ENCODE assay signal across 23 cellular contexts in the genomic region with DNA sequence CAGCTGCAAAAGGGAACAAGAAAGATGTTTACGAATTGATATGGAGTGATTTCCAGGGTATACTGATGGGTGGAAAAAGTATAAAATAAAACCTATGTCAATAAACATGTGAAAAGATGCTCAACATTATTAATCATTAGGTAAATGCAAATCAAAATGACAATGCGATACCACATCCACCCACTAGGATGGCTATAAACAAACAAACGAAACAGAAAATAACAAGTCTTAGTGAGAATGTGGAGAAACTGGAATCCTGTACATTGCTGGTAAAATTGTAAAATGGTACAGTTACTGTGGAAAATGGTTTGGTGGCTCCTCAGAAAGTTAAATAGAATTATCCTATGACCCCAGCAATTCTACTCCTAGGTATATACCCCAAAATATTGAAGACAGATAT. TPM values are rescaled to one million over a fixed set of nuclear protein-coding genes. Genes with fewer than 3 reads are reported as not detected.
DNase-seq lines count a peak whose midpoint lies in the region; TF ChIP-seq lines count a peak whose summit lies in the region.
"Had no signal": no experiment of that assay in that cellular context is flagged by ENCODE, and none has a peak within 500 bp of the region (broad histone marks: within the 10 kb centered on the region; RNA-seq: fewer than 3 reads in every experiment).

No MANE protein-coding gene starts in this region.

- no peaks in the 10 kb centered on the region for H3K36me3 Mint-ChIP-seq in progenitor cell of endocrine pancreas (ENCODE audit: insufficient read depth)
- H3K36me3 Mint-ChIP-seq in activated T-cell treated with anti-CD3 and anti-CD28 coated beads, Interleukin-2, amount 50 U/mL, for 24 hours (ENCODE audit: low read depth), result no peaks in the 10 kb centered on the region
- H3K36me3 Mint-ChIP-seq: activated CD4-positive, alpha-beta memory T cell treated with anti-CD3 and anti-CD28 coated beads for 36 hours; CD8-positive, alpha-beta memory T cell; WTC11 had no signal

- no peak overlapping the region for H3K4me3 Mint-ChIP-seq in progenitor cell of endocrine pancreas (ENCODE audit: low read depth)
- H3K4me3 Mint-ChIP-seq in activated T-cell treated with anti-CD3 and anti-CD28 coated beads, Interleukin-2, amount 50 U/mL, for 24 hours, result no peak overlapping the region
- H3K4me3 Mint-ChIP-seq: activated CD4-positive, alpha-beta memory T cell treated with anti-CD3 and anti-CD28 coated beads for 36 hours; CD8-positive, alpha-beta memory T cell; WTC11 had no signal

- no peaks in the 10 kb centered on the region for H3F3A ChIP-seq in DOHH2 (ENCODE audit: control insufficient read depth, insufficient read depth)

- H3K27me3 Mint-ChIP-seq in progenitor cell of endocrine pancreas, result peaks cover 5% of the 10 kb centered on the region
- H3K27me3 Mint-ChIP-seq in activated T-cell treated with anti-CD3 and anti-CD28 coated beads, Interleukin-2, amount 50 U/mL, for 24 hours, result peaks cover 27% of the 10 kb centered on the region

- H3K27ac Mint-ChIP-seq in progenitor cell of endocrine pancreas, result no peak overlapping the region
- no peak overlapping the region for H3K27ac Mint-ChIP-seq in activated T-cell treated with anti-CD3 and anti-CD28 coated beads, Interleukin-2, amount 50 U/mL, for 24 hours
- H3K27ac Mint-ChIP-seq: activated CD4-positive, alpha-beta memory T cell treated with anti-CD3 and anti-CD28 coated beads for 36 hours; WTC11 had no signal

- no peak overlapping the region for H3K27ac ChIP-seq in DOHH2 (ENCODE audit: low read depth, low read length)
- no peak overlapping the region for H3K27ac ChIP-seq in colonic mucosa
- H3K27ac ChIP-seq: HL-60, prostate gland, transverse colon had no signal

- H3K27me3 ChIP-seq in DOHH2 (ENCODE audit: control insufficient read depth, low read length) (peaks cover 2% of the 10 kb centered on the region; the same call in 1 of the 2 replicates), colonic mucosa (no peaks in the 10 kb centered on the region)
- H3K27me3 ChIP-seq: transverse colon had no signal

- no peaks in the 10 kb centered on the region for H4K20me1 ChIP-seq in DOHH2 (ENCODE audit: control insufficient read depth, insufficient read depth, low read depth, low read length)

- no peaks in the 10 kb centered on the region for H3K79me2 ChIP-seq in DOHH2 (ENCODE audit: control insufficient read depth, low read length)

- peak; percentile 44 for TF ChIP-seq CTCF in DOHH2 (IDR thresholded peaks at IDR 0.05; ENCODE audit: low read depth, low read length, poor library complexity, severe bottlenecking)
- TF ChIP-seq CTCF in epithelial cell of esophagus (IDR thresholded peaks at IDR 0.05; ENCODE audit: insufficient read depth, low read depth, low read length, missing control alignments), result peak; percentile 11
- TF ChIP-seq CTCF in progenitor cell of endocrine pancreas (IDR thresholded peaks at IDR 0.05; ENCODE audit: unreplicated experiment), result peak; percentile 40
- TF ChIP-seq CTCF in colonic mucosa (IDR thresholded peaks at IDR 0.05), result no peak

- H3K4me2 ChIP-seq in DOHH2 (ENCODE audit: low read length), result no peak overlapping the region

- H3K4me3 ChIP-seq in DOHH2 (ENCODE audit: low read length), result no peak overlapping the region
- H3K4me3 ChIP-seq in epithelial cell of esophagus (ENCODE audit: low read length), result no peak overlapping the region
- no peak overlapping the region for H3K4me3 ChIP-seq in colonic mucosa
- H3K4me3 ChIP-seq: GM12878, lung, prostate gland, transverse colon had no signal

- no peak overlapping the region for H3K9ac ChIP-seq in colonic mucosa (ENCODE audit: low read depth in 2 of 2, low read length in 2 of 2)

- H3K36me3 ChIP-seq in DOHH2 (ENCODE audit: control insufficient read depth, low read length) (no peaks in the 10 kb centered on the region), colonic mucosa (no peaks in the 10 kb centered on the region)
- H3K36me3 ChIP-seq: prostate gland, transverse colon had no signal

- H3K9me3 Mint-ChIP-seq in progenitor cell of endocrine pancreas (ENCODE audit: low read depth), result no peaks in the 10 kb centered on the region
- H3K9me3 Mint-ChIP-seq in activated T-cell treated with anti-CD3 and anti-CD28 coated beads, Interleukin-2, amount 50 U/mL, for 24 hours, result peaks cover 2% of the 10 kb centered on the region
- H3K9me3 Mint-ChIP-seq: activated CD4-positive, alpha-beta memory T cell treated with anti-CD3 and anti-CD28 coated beads for 36 hours had no signal

- no peaks in the 10 kb centered on the region for H3K4me1 Mint-ChIP-seq in progenitor cell of endocrine pancreas (ENCODE audit: low read depth)
- no peaks in the 10 kb centered on the region for H3K4me1 Mint-ChIP-seq in activated T-cell treated with anti-CD3 and anti-CD28 coated beads, Interleukin-2, amount 50 U/mL, for 24 hours (ENCODE audit: low read depth)
- H3K4me1 Mint-ChIP-seq: CD8-positive, alpha-beta memory T cell; WTC11 had no signal

- no peaks in the 10 kb centered on the region for H3K9me2 ChIP-seq in DOHH2 (replicated peaks; ENCODE audit: control insufficient read depth, low read length)

- DNase-seq in HT-29 (ENCODE audit: low spot score), result peak; percentile 10
- DNase-seq in epithelial cell of esophagus (ENCODE audit: low read depth), result no peak
- DNase-seq in progenitor cell of endocrine pancreas (ENCODE audit: low spot score, unreplicated experiment), result no peak
- no peak for DNase-seq in colonic mucosa
- DNase-seq in NCI-H2107 treated with DMSO at 0.1 percent for 48 hours (lab: John Stamatoyannopoulos, UW; ENCODE audit: unreplicated experiment), result no peak
- no peak for DNase-seq in activated T-cell treated with anti-CD3 and anti-CD28 coated beads, Interleukin-2, amount 50 U/mL, for 24 hours
- DNase-seq: activated CD4-positive, alpha-beta memory T cell treated with anti-CD3 and anti-CD28 coated beads for 36 hours; activated gamma-delta T cell; activated T-cell treated with anti-CD3 and anti-CD28 coated beads for 4 hours; CD8-positive, alpha-beta memory T cell; DMS153; kidney; NCI-H1092; NCI-H187 treated with DMSO at 0.1 percent for 48 hours; T1000; transverse colon had no signal

- intact Hi-C loops in colonic mucosa (cut with DNase I), result no loop called here

- H3K9me3 ChIP-seq in DOHH2 (ENCODE audit: control insufficient read depth, insufficient read depth, low read length), result no peaks in the 10 kb centered on the region
- no peaks in the 10 kb centered on the region for H3K9me3 ChIP-seq in colonic mucosa
- H3K9me3 ChIP-seq: prostate gland, transverse colon had no signal

- H3K4me1 ChIP-seq in DOHH2 (ENCODE audit: control insufficient read depth, low read length), result no peaks in the 10 kb centered on the region
- H3K4me1 ChIP-seq in colonic mucosa, result no peaks in the 10 kb centered on the region
- H3K4me1 ChIP-seq: prostate gland, transverse colon had no signal

RNA-seq across cellular contexts. Expression of gene BEST3, which starts 9.5 kb away (rescaled TPM):
- total RNA-seq in HT-29 (2014; rRNA removed; shearing (Covaris generic)), result not detected in 2 replicates
- total RNA-seq in progenitor cell of endocrine pancreas, result not detected in 2 replicates
- not detected for total RNA-seq in colonic mucosa
- total RNA-seq: activated CD4-positive, alpha-beta memory T cell treated with anti-CD3 and anti-CD28 coated beads for 36 hours; CD8-positive, alpha-beta memory T cell; GM12878; HepG2; transverse colon; WTC11 had no signal

RNA-seq across cellular contexts. Expression of gene RAB3IP, which starts 30.0 kb away (rescaled TPM):
- total RNA-seq in HT-29 (2014; rRNA removed; shearing (Covaris generic)), result 31.4 and 42.0 TPM in 2 replicates
- total RNA-seq in progenitor cell of endocrine pancreas, result 85.6 and 92.4 TPM in 2 replicates
- total RNA-seq in colonic mucosa, result 10 to 100 TPM; 34.5 to 43.6 TPM
